6 cellular contexts compared by ENCODE assay signal in genomic region chr3:69585472-69585871, GRCh38.
"Had no signal": no experiment of that assay in that cellular context is flagged by ENCODE, and none has a peak within 500 bp of the region (broad histone marks: within the 10 kb centered on the region; RNA-seq: fewer than 3 reads in every experiment).

No MANE protein-coding gene starts in this region.

- FAIRE-seq: HTR-8/SVneo had no signal

- H3K9ac ChIP-seq: KMS-11 had no signal

- H3K27ac ChIP-seq: HL-60, KMS-11 had no signal

- DNase-seq: Karpas-422, KBM-7, KG1 had no signal

- H3K4me2 ChIP-seq: KMS-11 had no signal
